Comparison of ENCODE assay signal across 29 cellular contexts in the genomic region with DNA sequence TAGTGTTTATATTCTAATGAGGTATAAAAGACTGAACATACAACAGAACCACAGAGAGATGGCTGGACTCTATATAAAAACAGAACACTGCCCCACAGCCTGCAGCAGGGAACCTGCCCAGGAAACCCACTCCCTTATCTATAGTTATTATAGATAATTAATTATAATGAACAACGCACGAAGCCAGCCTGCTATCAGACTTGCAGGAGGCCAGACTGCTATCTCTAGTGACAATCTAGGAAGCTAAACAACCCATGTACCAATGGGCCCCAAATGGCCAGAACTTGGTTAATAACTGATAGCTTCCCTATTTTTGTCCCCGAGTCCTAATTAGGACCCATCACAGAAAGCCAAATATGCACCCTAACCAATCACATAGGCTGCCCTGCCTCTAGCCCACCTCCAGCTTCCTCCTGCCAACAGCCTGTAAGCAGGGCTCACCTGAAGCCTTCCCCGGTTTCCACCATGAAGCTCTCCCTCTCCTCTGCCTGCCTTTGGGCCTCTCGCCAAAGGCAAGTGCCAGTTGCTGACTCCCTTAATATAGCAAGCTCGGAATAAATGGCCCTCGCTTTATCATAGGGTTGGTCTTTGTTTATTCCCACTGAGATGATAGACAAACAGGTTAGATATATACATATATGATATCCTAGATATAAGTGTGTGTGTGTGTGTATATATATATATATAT.
"Had no signal": no experiment of that assay in that cellular context is flagged by ENCODE, and none has a peak within 500 bp of the region (broad histone marks: within the 10 kb centered on the region; RNA-seq: fewer than 3 reads in every experiment).

No MANE protein-coding gene starts in this region.

- H3K36me3 ChIP-seq: ascending aorta, Peyer's patch, SJSA1 had no signal

- H3K36me3 Mint-ChIP-seq: activated CD8-positive, alpha-beta memory T cell treated with anti-CD3 and anti-CD28 coated beads, Interleukin-2, amount 10 ng/mL, durations not matched to agents 7 days and 5 days; activated naive CD4-positive, alpha-beta T cell treated with anti-CD3 and anti-CD28 coated beads, Interleukin-2, amount 50 U/mL, for 72 hours; WTC11 had no signal

- H3K4me1 ChIP-seq: ascending aorta had no signal

- DNase-seq: activated CD4-positive, alpha-beta T cell treated with anti-CD3 and anti-CD28 coated beads for 48 hours; activated CD4-positive, alpha-beta T cell treated with anti-CD3 and anti-CD28 coated beads, Interleukin-2, amount 50 U/mL, for 4 hours; activated CD4-positive, CD25-positive, alpha-beta regulatory T cell treated with anti-CD3 and anti-CD28 coated beads, Interleukin-2, amount 50 U/mL, for 72 hours; activated CD8-positive, alpha-beta memory T cell treated with anti-CD3 and anti-CD28 coated beads, Interleukin-2, amount 10 ng/mL, durations not matched to agents 7 days and 5 days; activated effector memory CD4-positive, alpha-beta T cell treated with anti-CD3 and anti-CD28 coated beads, Interleukin-2, amount 50 U/mL, for 16 hours; activated naive CD4-positive, alpha-beta T cell treated with Interleukin-2 at 50 U/mL for 16 hours; activated naive CD8-positive, alpha-beta T cell treated with anti-CD3 and anti-CD28 coated beads, Interleukin-2, amount 50 U/mL, for 24 hours; activated T-cell treated with anti-CD3 and anti-CD28 coated beads, Interleukin-2, amount 50 U/mL, for 24 hours; amniotic stem cell; body of pancreas; NCI-H1105; NCI-H1436; NCI-H1930; NCI-H2171; NCI-H2227 treated with DMSO at 0.1 percent for 48 hours; NCI-H446 treated with DMSO at 0.1 percent for 48 hours; NCI-H526; NCI-H774; Peyer's patch; SHP77; T-helper 17 cell; T-helper 9 cell had no signal

- H3K27ac ChIP-seq: ascending aorta, body of pancreas, KMS-11, Peyer's patch, RWPE1, SJSA1 had no signal

- H3K27me3 ChIP-seq: ascending aorta, body of pancreas, Peyer's patch, SJSA1 had no signal

- H3K4me3 ChIP-seq: ascending aorta, body of pancreas, Peyer's patch, SJSA1 had no signal

- H3K27ac Mint-ChIP-seq: activated CD8-positive, alpha-beta memory T cell treated with anti-CD3 and anti-CD28 coated beads, Interleukin-2, amount 10 ng/mL, durations not matched to agents 7 days and 5 days; activated naive CD4-positive, alpha-beta T cell treated with anti-CD3 and anti-CD28 coated beads, Interleukin-2, amount 50 U/mL, for 72 hours; activated naive CD8-positive, alpha-beta T cell treated with anti-CD3 and anti-CD28 coated beads, Interleukin-2, amount 50 U/mL, for 24 hours; activated T-cell treated with anti-CD3 and anti-CD28 coated beads, Interleukin-2, amount 50 U/mL, for 24 hours; activated T-helper 1 cell treated with anti-CD3 and anti-CD28 coated beads, Interleukin-12 subunit alpha, Interleukin-12 subunit beta, Interleukin-2, Interleukin-4 antibody, amounts not matched to agents 30 ng/mL and 10 ng/mL and 1 ng/mL, durations not matched to agents 14 hours and 24 hours and 36 hours; WTC11 had no signal

- H3K27me3 Mint-ChIP-seq: activated T-cell treated with anti-CD3 and anti-CD28 coated beads, Interleukin-2, amount 50 U/mL, for 24 hours had no signal

- H3K4me3 Mint-ChIP-seq: activated CD8-positive, alpha-beta memory T cell treated with anti-CD3 and anti-CD28 coated beads, Interleukin-2, amount 10 ng/mL, durations not matched to agents 7 days and 5 days; activated naive CD8-positive, alpha-beta T cell treated with anti-CD3 and anti-CD28 coated beads, Interleukin-2, amount 50 U/mL, for 24 hours; activated T-cell treated with anti-CD3 and anti-CD28 coated beads, Interleukin-2, amount 50 U/mL, for 24 hours; activated T-helper 1 cell treated with anti-CD3 and anti-CD28 coated beads, Interleukin-12 subunit alpha, Interleukin-12 subunit beta, Interleukin-2, Interleukin-4 antibody, amounts not matched to agents 30 ng/mL and 10 ng/mL and 1 ng/mL, durations not matched to agents 14 hours and 24 hours and 36 hours; T-helper 17 cell; WTC11 had no signal

- H3K9me3 Mint-ChIP-seq: activated naive CD4-positive, alpha-beta T cell treated with anti-CD3 and anti-CD28 coated beads, Interleukin-2, amount 50 U/mL, for 72 hours; activated naive CD8-positive, alpha-beta T cell treated with anti-CD3 and anti-CD28 coated beads, Interleukin-2, amount 50 U/mL, for 24 hours; activated T-cell treated with anti-CD3 and anti-CD28 coated beads, Interleukin-2, amount 50 U/mL, for 24 hours; activated T-helper 1 cell treated with anti-CD3 and anti-CD28 coated beads, Interleukin-12 subunit alpha, Interleukin-12 subunit beta, Interleukin-2, Interleukin-4 antibody, amounts not matched to agents 30 ng/mL and 10 ng/mL and 1 ng/mL, durations not matched to agents 14 hours and 24 hours and 36 hours; WTC11 had no signal

- H3K4me1 Mint-ChIP-seq: activated CD8-positive, alpha-beta memory T cell treated with anti-CD3 and anti-CD28 coated beads, Interleukin-2, amount 10 ng/mL, durations not matched to agents 7 days and 5 days had no signal

- ATAC-seq: activated CD8-positive, alpha-beta memory T cell treated with anti-CD3 and anti-CD28 coated beads, Interleukin-2, amount 10 ng/mL, durations not matched to agents 7 days and 5 days; activated naive CD4-positive, alpha-beta T cell treated with anti-CD3 and anti-CD28 coated beads, Interleukin-2, amount 50 U/mL, for 72 hours; activated naive CD8-positive, alpha-beta T cell treated with anti-CD3 and anti-CD28 coated beads, Interleukin-2, amount 50 U/mL, for 24 hours; body of pancreas; T-helper 17 cell; WTC11 had no signal

- H3K9me3 ChIP-seq: ascending aorta, Peyer's patch, SJSA1 had no signal
